ENCODE assay signal across 8 cellular contexts in genomic region chr1:27489973-27490741, GRCh38. TPM values are rescaled to one million over a fixed set of nuclear protein-coding genes. Genes with fewer than 3 reads are reported as not detected.
A peak's percentile ranks its signal among the peaks of the same experiment; 100 is the strongest.
DNase-seq lines count a peak whose midpoint lies in the region; ATAC-seq and TF ChIP-seq lines count a peak whose summit lies in the region.

Gene WASF2, minus strand, starts transcription at chr1:27490167. Its CDS starts 61,277 bp downstream, at chr1:27428890.

- intact Hi-C loops in activated T-helper 2 cell treated with anti-CD3 and anti-CD28 coated beads, Interferon-gamma antibody, Interleukin-2, Interleukin-4, amounts not matched to agents 10 μg/mL and 5 μg/mL and 100 μg/mL, durations not matched to agents 14 hours and 24 hours and 36 hours (cut with micrococcal nuclease), result loop anchor here (1.0 to 2.0 kb wide), 3 partner anchors 32 to 283 kb away; partner anchors contain the start of gene STX12

- no peaks in the 10 kb centered on the region for H3K27me3 Mint-ChIP-seq in activated T-helper 2 cell treated with anti-CD3 and anti-CD28 coated beads, Interferon-gamma antibody, Interleukin-2, Interleukin-4, amounts not matched to agents 10 μg/mL and 5 μg/mL and 100 μg/mL, durations not matched to agents 14 hours and 24 hours and 36 hours (ENCODE audit: low read depth)
- no peaks in the 10 kb centered on the region for H3K27me3 Mint-ChIP-seq in naive thymus-derived CD8-positive, alpha-beta T cell

- peaks cover 3% of the 10 kb centered on the region for H3K4me1 ChIP-seq in RWPE2 (ENCODE audit: insufficient read depth, poor library complexity, severe bottlenecking)

- peaks cover 12% of the 10 kb centered on the region for H3K36me3 Mint-ChIP-seq in activated T-helper 2 cell treated with anti-CD3 and anti-CD28 coated beads, Interferon-gamma antibody, Interleukin-2, Interleukin-4, amounts not matched to agents 10 μg/mL and 5 μg/mL and 100 μg/mL, durations not matched to agents 14 hours and 24 hours and 36 hours (ENCODE audit: low read depth)
- H3K36me3 Mint-ChIP-seq in naive thymus-derived CD8-positive, alpha-beta T cell, result peaks cover 0 to 7% (median 0%) of the 10 kb centered on the region in 3 donors

- H3K4me3 Mint-ChIP-seq in activated T-helper 2 cell treated with anti-CD3 and anti-CD28 coated beads, Interferon-gamma antibody, Interleukin-2, Interleukin-4, amounts not matched to agents 10 μg/mL and 5 μg/mL and 100 μg/mL, durations not matched to agents 14 hours and 24 hours and 36 hours (ENCODE audit: low read depth), result peak within 1 kb of the TSS; percentile 97
- peak within 1 kb of the TSS; percentile 92 to 99 (median 96) for H3K4me3 Mint-ChIP-seq in naive thymus-derived CD8-positive, alpha-beta T cell

- H3K27me3 ChIP-seq in RWPE2 (ENCODE audit: insufficient read depth, poor library complexity, severe bottlenecking), result no peaks in the 10 kb centered on the region

- ATAC-seq in RWPE2 (ENCODE audit: low read depth), result peak; percentile 91
- ATAC-seq in naive thymus-derived CD8-positive, alpha-beta T cell, result peak; percentile 91 to 95

- DNase-seq in EH (ENCODE audit: low read depth) (peak; percentile 97), H4 (ENCODE audit: low spot score) (peak; percentile 95), LoVo (ENCODE audit: low spot score) (peak; percentile 94), RWPE2 (ENCODE audit: low spot score) (peak; percentile 95), fibroblast of mammary gland (ENCODE audit: low read depth) (peak; percentile 96)
- DNase-seq in activated T-helper 2 cell treated with anti-CD3 and anti-CD28 coated beads, Interferon-gamma antibody, Interleukin-2, Interleukin-4, amounts not matched to agents 10 μg/mL and 5 μg/mL and 100 μg/mL, durations not matched to agents 14 hours and 24 hours and 36 hours (ENCODE audit: low spot score), result peak; percentile 96
- DNase-seq in naive thymus-derived CD8-positive, alpha-beta T cell, result peak; percentile 93 to 99 (median 97)
- peak; percentile 92 to 98 (median 96) for DNase-seq in stimulated activated naive CD4-positive, alpha-beta T cell (lab: John Stamatoyannopoulos, UW)

- H3K4me1 Mint-ChIP-seq in activated T-helper 2 cell treated with anti-CD3 and anti-CD28 coated beads, Interferon-gamma antibody, Interleukin-2, Interleukin-4, amounts not matched to agents 10 μg/mL and 5 μg/mL and 100 μg/mL, durations not matched to agents 14 hours and 24 hours and 36 hours (ENCODE audit: low read depth), result peaks cover 24% of the 10 kb centered on the region
- peaks cover 17 to 54% (median 37%) of the 10 kb centered on the region in 4 donors for H3K4me1 Mint-ChIP-seq in naive thymus-derived CD8-positive, alpha-beta T cell

- peaks cover 5% of the 10 kb centered on the region for H3K36me3 ChIP-seq in RWPE2 (ENCODE audit: low read depth)

- TF ChIP-seq CTCF in RWPE2 (IDR thresholded peaks at IDR 0.05; ENCODE audit: poor library complexity, severe bottlenecking), result no peak
- no peak for TF ChIP-seq CTCF in fibroblast of mammary gland (conservative IDR thresholded peaks at IDR 0.05; ENCODE audit: control insufficient read depth, insufficient read depth, low read depth, low read length)

- POLR2A ChIA-PET in naive thymus-derived CD8-positive, alpha-beta T cell (lab: Charles Lee), result interaction anchor here (0.6 to 7.0 kb wide), 34 partner anchors 8 to 1057 kb away, joined by 3 to 144 read pairs (median 4); partner anchors contain the start of genes AHDC1, FAM76A, GPN2 and SLC9A1

- no peaks in the 10 kb centered on the region for H3K9me3 Mint-ChIP-seq in activated T-helper 2 cell treated with anti-CD3 and anti-CD28 coated beads, Interferon-gamma antibody, Interleukin-2, Interleukin-4, amounts not matched to agents 10 μg/mL and 5 μg/mL and 100 μg/mL, durations not matched to agents 14 hours and 24 hours and 36 hours
- H3K9me3 Mint-ChIP-seq in naive thymus-derived CD8-positive, alpha-beta T cell, result no peaks in the 10 kb centered on the region

- peak within 1 kb of the TSS; percentile 99 for H3K27ac Mint-ChIP-seq in activated T-helper 2 cell treated with anti-CD3 and anti-CD28 coated beads, Interferon-gamma antibody, Interleukin-2, Interleukin-4, amounts not matched to agents 10 μg/mL and 5 μg/mL and 100 μg/mL, durations not matched to agents 14 hours and 24 hours and 36 hours
- peak within 1 kb of the TSS; percentile 97 to 100 (median 99) for H3K27ac Mint-ChIP-seq in naive thymus-derived CD8-positive, alpha-beta T cell

- H3K4me3 ChIP-seq in RWPE2 (ENCODE audit: severe bottlenecking) (peak within 1 kb of the TSS; percentile 93), fibroblast of mammary gland (ENCODE audit: control insufficient read depth, low read depth, low read length) (peak within 1 kb of the TSS; percentile 100)

- no peaks in the 10 kb centered on the region for H3K9me3 ChIP-seq in RWPE2 (ENCODE audit: severe bottlenecking)

- H3K27ac ChIP-seq in RWPE2 (ENCODE audit: poor library complexity, severe bottlenecking), result peak within 1 kb of the TSS; percentile 83

RNA-seq across cellular contexts. Expression of gene WASF2, which starts in this region (rescaled TPM):
- 7.9 and 9.5 TPM in 2 replicates for total RNA-seq in H4 (2014; rRNA removed; shearing (Covaris generic))
- 125 and 128 TPM in 2 replicates for total RNA-seq in activated T-helper 2 cell treated with anti-CD3 and anti-CD28 coated beads, Interferon-gamma antibody, Interleukin-2, Interleukin-4, amounts not matched to agents 10 μg/mL and 5 μg/mL and 100 μg/mL, durations not matched to agents 14 hours and 24 hours and 36 hours
- total RNA-seq in naive thymus-derived CD8-positive, alpha-beta T cell, result 100 to 1,000 TPM; 183 to 185 TPM
- 10 to 100 TPM; 54.8 to 68.9 (median 68.5) TPM for polyA plus RNA-seq in naive thymus-derived CD8-positive, alpha-beta T cell

Comparison
In these comparisons a context has a peak if more than half of its experiments do, and no peak if none do; other contexts are left out.
1. Peak in every context shown above with its lines: DNase-seq, ATAC-seq, H3K4me3 ChIP-seq and H3K27ac ChIP-seq.
2. RNA of gene WASF2 (total RNA-seq): 183 to 185 TPM in naive thymus-derived CD8-positive, alpha-beta T cell and 125 to 128 TPM in activated T-helper 2 cell treated with anti-CD3 and anti-CD28 coated beads, Interferon-gamma antibody, Interleukin-2, Interleukin-4, amounts not matched to agents 10 μg/mL and 5 μg/mL and 100 μg/mL, durations not matched to agents 14 hours and 24 hours and 36 hours; 7.9 to 9.5 TPM in H4; every median in the first group is over 10 times any median in the second.